Comparison of ENCODE assay signal across 1 cellular context in genomic region chr4:1793496-1793840, GRCh38.
TF ChIP-seq lines count a peak whose summit lies in the region.

No MANE protein-coding gene starts in this region.

TF ChIP-seq in K562, 482 proteins besides CTCF, POLR2A, EP300 and RAD21 (continued from another document):
- TF ChIP-seq ARID4B (CRISPR knock-in tag; IDR thresholded peaks at IDR 0.05) (0 out of 2 replicates have a peak, but pooled peaks have one; percentile 28), HMGN3 (IDR thresholded peaks at IDR 0.05; ENCODE audit: borderline replicate concordance, extremely low read depth, insufficient read length, low read depth, low read length) (peak; percentile 25), ZNF263 (CRISPR knock-in tag; IDR thresholded peaks at IDR 0.05; ENCODE audit: borderline replicate concordance) (peak; percentile 26; the same call in 1 of the 2 replicates), ETS1 (conservative IDR thresholded peaks at IDR 0.05; ENCODE audit: control insufficient read depth, low read depth, low read length) (peak; percentile 43; the same call in 1 of the 2 replicates), CCNT2 (IDR thresholded peaks at IDR 0.05; ENCODE audit: borderline replicate concordance, extremely low read depth, insufficient read length, low read depth, low read length) (peak; percentile 35), VEZF1 (CRISPR knock-in tag; IDR thresholded peaks at IDR 0.05) (peak; percentile 68), TEAD2 (tag; IDR thresholded peaks at IDR 0.05) (no peak), TAF7 (tag; IDR thresholded peaks at IDR 0.05) (no peak)
